Comparison of ENCODE assay signal across 8 cellular contexts in genomic region chr5:40680741-40681350, GRCh38. TPM values are rescaled to one million over a fixed set of nuclear protein-coding genes. Genes with fewer than 3 reads are reported as not detected.
DNase-seq lines count a peak whose midpoint lies in the region; ATAC-seq and TF ChIP-seq lines count a peak whose summit lies in the region.

No MANE protein-coding gene starts in this region.

- peak overlapping the region; percentile 91 to 99 (median 96) for H3K27ac Mint-ChIP-seq in CD8-positive, alpha-beta memory T cell
- H3K27ac Mint-ChIP-seq in activated naive CD8-positive, alpha-beta T cell treated with anti-CD3 and anti-CD28 coated beads, Interleukin-2, amount 50 U/mL, for 24 hours, result peak overlapping the region; percentile 98

- H3K27ac ChIP-seq in CD8-positive, alpha-beta memory T cell (ENCODE audit: low read depth, low read length), result peak overlapping the region; percentile 77

- TF ChIP-seq POLR2A in NB4 (IDR thresholded peaks at IDR 0.05; ENCODE audit: extremely low read depth, insufficient read length), result no peak

- H3K36me3 ChIP-seq in CD8-positive, alpha-beta memory T cell (ENCODE audit: insufficient read depth, low read length), result peaks cover 7% of the 10 kb centered on the region
- no peaks in the 10 kb centered on the region for H3K36me3 ChIP-seq in iPS-15b (ENCODE audit: control insufficient read depth, insufficient read depth, low read length)

- H3K9ac ChIP-seq in iPS-15b (ENCODE audit: low read depth, low read length), result no peak overlapping the region

- H3K4me3 ChIP-seq in CD8-positive, alpha-beta memory T cell (ENCODE audit: low read length), result peak overlapping the region; percentile 96
- H3K4me3 ChIP-seq in NB4 (ENCODE audit: low read depth, low read length), result peak overlapping the region; percentile 62
- peak overlapping the region; percentile 69 for H3K4me3 ChIP-seq in iPS-15b (ENCODE audit: low read depth, low read length)

- no peak for ATAC-seq in activated naive CD8-positive, alpha-beta T cell treated with anti-CD3 and anti-CD28 coated beads, Interleukin-2, amount 50 U/mL, for 24 hours
- no peak for ATAC-seq in GM21529 (IDR thresholded peaks at IDR 0.05; ENCODE audit: unreplicated experiment)
- no peak for ATAC-seq in GM21576 (IDR thresholded peaks at IDR 0.05; ENCODE audit: unreplicated experiment)

- peak; percentile 45 to 77 (median 58) for DNase-seq in CD8-positive, alpha-beta memory T cell
- DNase-seq in NB4 (ENCODE audit: low read depth) (peak; percentile 55), DMS153 (lab: John Stamatoyannopoulos, UW) (no peak)
- peak; percentile 50 for DNase-seq in activated naive CD8-positive, alpha-beta T cell treated with anti-CD3 and anti-CD28 coated beads, Interleukin-2, amount 50 U/mL, for 24 hours
- peak in 2 of 3 donors; percentile 22 to 36 for DNase-seq in stimulated activated CD4-positive, alpha-beta T cell treated with anti-CD3 and anti-CD28 coated beads, Interleukin-12 subunit alpha, Interleukin-12 subunit beta, amount 100 ng/mL, for 48 hours (ENCODE audit: low read depth in 2 of 3, low spot score in 1 of 3)

- peaks cover 53 to 61% (median 59%) of the 10 kb centered on the region in 3 donors for H3K4me1 Mint-ChIP-seq in CD8-positive, alpha-beta memory T cell
- peaks cover 56% of the 10 kb centered on the region for H3K4me1 Mint-ChIP-seq in activated naive CD8-positive, alpha-beta T cell treated with anti-CD3 and anti-CD28 coated beads, Interleukin-2, amount 50 U/mL, for 24 hours

- POLR2A ChIA-PET in CD8-positive, alpha-beta memory T cell (lab: Charles Lee), result interaction anchor here (0.5 to 3.9 kb wide), 9 partner anchors 27 to 290 kb away, joined by 3 to 28 read pairs (median 5); no protein-coding TSS in a partner anchor

- CTCF ChIA-PET in CD8-positive, alpha-beta memory T cell (lab: Charles Lee), result interaction anchor here (0.6 to 4.4 kb wide), 13 partner anchors 10 to 416 kb away, joined by 3 to 28 read pairs (median 3); no protein-coding TSS in a partner anchor

- peak overlapping the region; percentile 91 to 100 (median 99) for H3K4me3 Mint-ChIP-seq in CD8-positive, alpha-beta memory T cell
- H3K4me3 Mint-ChIP-seq in activated naive CD8-positive, alpha-beta T cell treated with anti-CD3 and anti-CD28 coated beads, Interleukin-2, amount 50 U/mL, for 24 hours, result peak overlapping the region; percentile 88

- H3K9me3 ChIP-seq in CD8-positive, alpha-beta memory T cell (ENCODE audit: low read length), result no peaks in the 10 kb centered on the region
- H3K9me3 ChIP-seq in iPS-15b (ENCODE audit: control insufficient read depth, insufficient read depth, low read length), result no peaks in the 10 kb centered on the region

- peaks cover 45% of the 10 kb centered on the region for H3K4me1 ChIP-seq in CD8-positive, alpha-beta memory T cell (ENCODE audit: insufficient read depth, low read length)
- H3K4me1 ChIP-seq in iPS-15b (ENCODE audit: control insufficient read depth, insufficient read depth, low read length), result no peaks in the 10 kb centered on the region

- no peaks in the 10 kb centered on the region for H3K27me3 ChIP-seq in CD8-positive, alpha-beta memory T cell (ENCODE audit: insufficient read depth, low read length, poor library complexity, severe bottlenecking)
- H3K27me3 ChIP-seq in iPS-15b (ENCODE audit: control insufficient read depth, insufficient read depth, low read length), result peaks cover 50% of the 10 kb centered on the region

- H3K36me3 Mint-ChIP-seq in CD8-positive, alpha-beta memory T cell, result peaks cover 8 to 61% (median 11%) of the 10 kb centered on the region in 3 donors
- peaks cover 50% of the 10 kb centered on the region for H3K36me3 Mint-ChIP-seq in activated naive CD8-positive, alpha-beta T cell treated with anti-CD3 and anti-CD28 coated beads, Interleukin-2, amount 50 U/mL, for 24 hours (ENCODE audit: low read depth)

- peaks cover 0 to 2% (median 0%) of the 10 kb centered on the region in 5 donors for H3K9me3 Mint-ChIP-seq in CD8-positive, alpha-beta memory T cell
- H3K9me3 Mint-ChIP-seq in activated naive CD8-positive, alpha-beta T cell treated with anti-CD3 and anti-CD28 coated beads, Interleukin-2, amount 50 U/mL, for 24 hours, result no peaks in the 10 kb centered on the region

- H3K27me3 Mint-ChIP-seq in CD8-positive, alpha-beta memory T cell, result peaks cover 0 to 3% of the 10 kb centered on the region in 2 donors
- H3K27me3 Mint-ChIP-seq in activated naive CD8-positive, alpha-beta T cell treated with anti-CD3 and anti-CD28 coated beads, Interleukin-2, amount 50 U/mL, for 24 hours, result no peaks in the 10 kb centered on the region

- peak; percentile 21 for TF ChIP-seq CTCF in NB4 (IDR thresholded peaks at IDR 0.05; ENCODE audit: low read depth, low read length)

RNA-seq across cellular contexts. Expression of gene PTGER4, which starts 1.1 kb away (rescaled TPM):
- 10 to 100 TPM; 49.5 to 53.9 TPM for total RNA-seq in CD8-positive, alpha-beta memory T cell
- polyA plus RNA-seq in CD8-positive, alpha-beta memory T cell, result 84.1 TPM
